ENCODE assay signal across 21 cellular contexts in genomic region chr4:134505511-134505910, GRCh38.
"Had no signal": no experiment of that assay in that cellular context is flagged by ENCODE, and none has a peak within 500 bp of the region (broad histone marks: within the 10 kb centered on the region; RNA-seq: fewer than 3 reads in every experiment).

No MANE protein-coding gene starts in this region.

- H3K36me3 ChIP-seq: MG63, SJSA1 had no signal

- H3K27me3 ChIP-seq: MG63, SJSA1 had no signal

- FAIRE-seq: RCC 7860 had no signal

- H3K4me1 ChIP-seq: SJSA1 had no signal

- H3K4me3 ChIP-seq: MG63, SJSA1, SK-N-MC had no signal

- DNase-seq: KBM-7, MG63, NCI-H1092, NCI-H1105 treated with DMSO at 0.1 percent for 48 hours, NCI-H1417 treated with DMSO at 0.1 percent for 48 hours, NCI-H146, NCI-H1694 treated with DMSO at 0.1 percent for 48 hours, NCI-H1930, NCI-H2081, NCI-H2107, NCI-H2227 treated with DMSO at 0.1 percent for 48 hours, NCI-H510A, NCI-H524 treated with DMSO at 0.1 percent for 48 hours, NCI-H69, NCI-H774, Right ventricle myocardium superior, RPMI8226, SIG-M5 had no signal

- H3K9me3 ChIP-seq: MG63 had no signal

- H3K27ac ChIP-seq: SJSA1, SK-N-MC had no signal
